28 cellular contexts compared by ENCODE assay signal in genomic region chr7:25056368-25056767, GRCh38.
"Had no signal": no experiment of that assay in that cellular context is flagged by ENCODE, and none has a peak within 500 bp of the region (broad histone marks: within the 10 kb centered on the region; RNA-seq: fewer than 3 reads in every experiment).

No MANE protein-coding gene starts in this region.

- H3K4me1 ChIP-seq: colonic mucosa, esophagus muscularis mucosa, esophagus squamous epithelium, gastrocnemius medialis, gastroesophageal sphincter, heart left ventricle, heart right ventricle had no signal

- H3K9me3 ChIP-seq: colonic mucosa, esophagus muscularis mucosa, esophagus squamous epithelium, gastrocnemius medialis, gastroesophageal sphincter, heart left ventricle had no signal

- H3K79me2 ChIP-seq: hepatocyte had no signal

- H3K27me3 ChIP-seq: colonic mucosa, foreskin keratinocyte, gastrocnemius medialis, heart left ventricle, heart right ventricle, hepatocyte had no signal

- H2AFZ ChIP-seq: hepatocyte had no signal

- FAIRE-seq: endometrium, endothelial cell of umbilical vein, frontal cortex had no signal

- H3K36me3 ChIP-seq: colonic mucosa, esophagus muscularis mucosa, esophagus squamous epithelium, gastrocnemius medialis, gastroesophageal sphincter, heart left ventricle, heart right ventricle had no signal

- H3K4me3 ChIP-seq: colonic mucosa, coronary artery, dorsolateral prefrontal cortex, esophagus muscularis mucosa, esophagus squamous epithelium, gastrocnemius medialis, gastroesophageal sphincter, heart left ventricle, heart right ventricle, hepatocyte had no signal

- DNase-seq: colonic mucosa; cortex of kidney; dermis blood vessel endothelial cell; dorsolateral prefrontal cortex; effector CD4-positive, alpha-beta T cell; effector CD8-positive, alpha-beta T cell; effector memory CD4-positive, alpha-beta T cell; effector memory CD8-positive, alpha-beta T cell; endodermal cell; erythroblast; esophagus squamous epithelium; foreskin fibroblast; foreskin keratinocyte; foreskin melanocyte; gastrocnemius medialis; glutamatergic neuron; head of caudate nucleus; heart left ventricle; heart right ventricle had no signal

- H3K4me2 ChIP-seq: hepatocyte had no signal

- ATAC-seq: effector memory CD8-positive, alpha-beta T cell; esophagus mucosa; foreskin keratinocyte; gastrocnemius medialis; gastroesophageal sphincter; heart left ventricle; heart right ventricle had no signal

- H3K27ac ChIP-seq: colonic mucosa, coronary artery, epithelial cell of prostate, esophagus muscularis mucosa, esophagus squamous epithelium, foreskin keratinocyte, gastrocnemius medialis, gastroesophageal sphincter, heart left ventricle, heart right ventricle, hepatocyte had no signal
